19 cellular contexts compared by ENCODE assay signal in the genomic region with DNA sequence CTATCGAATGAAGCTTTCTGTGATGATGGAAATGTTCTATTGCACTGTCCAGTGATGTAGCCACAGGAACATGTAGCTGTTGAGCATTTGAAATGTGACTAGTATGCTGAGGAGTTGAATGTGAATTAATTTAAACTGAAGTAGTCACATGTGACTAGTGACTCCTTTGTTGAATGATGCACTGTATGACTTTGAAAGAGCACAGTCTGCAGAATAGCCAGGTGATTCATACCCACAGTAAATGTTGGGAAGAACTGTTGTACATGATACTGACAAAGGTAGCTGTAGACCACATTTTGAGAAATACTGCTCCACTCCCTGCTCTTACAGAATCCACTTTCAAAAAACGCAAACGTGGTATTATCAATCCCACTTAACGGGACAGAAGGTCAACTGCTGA. TPM values are rescaled to one million over a fixed set of nuclear protein-coding genes. Genes with fewer than 3 reads are reported as not detected.
DNase-seq lines count a peak whose midpoint lies in the region; ATAC-seq and TF ChIP-seq lines count a peak whose summit lies in the region.
"Had no signal": no experiment of that assay in that cellular context is flagged by ENCODE, and none has a peak within 500 bp of the region (broad histone marks: within the 10 kb centered on the region; RNA-seq: fewer than 3 reads in every experiment).

No MANE protein-coding gene starts in this region.

- TF ChIP-seq CTCF in brain (conservative IDR thresholded peaks at IDR 0.05) (no peak), progenitor cell of endocrine pancreas (IDR thresholded peaks at IDR 0.05; ENCODE audit: unreplicated experiment) (no peak)

- ATAC-seq in aorta (ENCODE audit: low FRiP score) (no peak), T-helper 17 cell (no peak)
- ATAC-seq: body of pancreas, T-cell had no signal

- no peak overlapping the region for H3K4me3 ChIP-seq in aorta (ENCODE audit: low read length in 2 of 2)
- H3K4me3 ChIP-seq: body of pancreas, ovary had no signal

- H3K4me1 Mint-ChIP-seq in brain (peaks cover 43% of the 10 kb centered on the region), T-helper 17 cell (peaks cover 5% of the 10 kb centered on the region), progenitor cell of endocrine pancreas (ENCODE audit: low read depth) (no peaks in the 10 kb centered on the region)
- H3K4me1 Mint-ChIP-seq: activated CD4-positive, alpha-beta memory T cell treated with anti-CD3 and anti-CD28 coated beads, Interleukin-2, amount 10 ng/mL, durations not matched to agents 7 days and 5 days; CD4-positive, alpha-beta memory T cell; T-cell had no signal

- no peak overlapping the region for H3K27ac ChIP-seq in aorta (ENCODE audit: low read depth in 1 of 2, low read length in 2 of 2)
- H3K27ac ChIP-seq: body of pancreas, ovary had no signal

- H3K36me3 ChIP-seq in aorta (ENCODE audit: control insufficient read depth in 1 of 2, insufficient read depth in 2 of 2, low read length in 1 of 2): no peaks in the 10 kb centered on the region
- H3K36me3 ChIP-seq: ovary had no signal

- WGBS in aorta, 2 donors: 83 to 85% methylated on average over 4 of the region's 4 CpGs

- no peaks in the 10 kb centered on the region for H3K36me3 Mint-ChIP-seq in brain
- no peaks in the 10 kb centered on the region for H3K36me3 Mint-ChIP-seq in T-helper 17 cell (ENCODE audit: low read depth)
- H3K36me3 Mint-ChIP-seq in progenitor cell of endocrine pancreas (ENCODE audit: insufficient read depth): no peaks in the 10 kb centered on the region
- H3K36me3 Mint-ChIP-seq: CD4-positive, alpha-beta memory T cell; T-cell had no signal

- peaks cover 0 to 3% (median 0%) of the 10 kb centered on the region in 5 experiments for H3K9me3 Mint-ChIP-seq in brain
- no peaks in the 10 kb centered on the region for H3K9me3 Mint-ChIP-seq in progenitor cell of endocrine pancreas (ENCODE audit: low read depth)
- H3K9me3 Mint-ChIP-seq: activated CD4-positive, alpha-beta memory T cell treated with anti-CD3 and anti-CD28 coated beads, Interleukin-2, amount 10 ng/mL, durations not matched to agents 7 days and 5 days; CD4-positive, alpha-beta memory T cell; T-cell had no signal

- DNase-seq in ELR (ENCODE audit: low read depth) (peak; percentile 63), NCI-H2227 (lab: John Stamatoyannopoulos, UW; ENCODE audit: unreplicated experiment) (peak; percentile 36), kidney glomerular epithelial cell (lab: John Stamatoyannopoulos, UW) (peak; percentile 19), aorta (no peak), T-helper 17 cell (no peak), NCI-H2081 (lab: John Stamatoyannopoulos, UW) (no peak), progenitor cell of endocrine pancreas (ENCODE audit: low spot score, unreplicated experiment) (no peak)
- DNase-seq: activated CD4-positive, alpha-beta memory T cell treated with anti-CD3 and anti-CD28 coated beads, Interleukin-2, amount 10 ng/mL, durations not matched to agents 7 days and 5 days; activated naive CD4-positive, alpha-beta T cell treated with anti-CD3 and anti-CD28 coated beads, Interleukin-2, amount 50 U/mL, for 16 hours; activated T-cell treated with anti-CD3 and anti-CD28 coated beads, Interleukin-2, amount 50 U/mL, for 1 hour; body of pancreas; CD4-positive, alpha-beta memory T cell; cortex of kidney; DMS79 treated with DMSO at 0.1 percent for 48 hours; NCI-H1417; NCI-H446 treated with DMSO at 0.1 percent for 48 hours; ovary; T-cell had no signal

- no peaks in the 10 kb centered on the region for H3K4me1 ChIP-seq in aorta (ENCODE audit: control insufficient read depth in 1 of 2, insufficient read depth in 2 of 2, low read length in 2 of 2)
- H3K4me1 ChIP-seq: body of pancreas had no signal

- H3K9me3 ChIP-seq in aorta (ENCODE audit: control insufficient read depth, low read length): no peaks in the 10 kb centered on the region
- H3K9me3 ChIP-seq in T-helper 17 cell (ENCODE audit: control insufficient read depth, low read length, poor library complexity, severe bottlenecking): no peaks in the 10 kb centered on the region
- H3K9me3 ChIP-seq: body of pancreas, ovary had no signal

- H3K27me3 Mint-ChIP-seq in brain: peaks cover 3% of the 10 kb centered on the region
- peaks cover 22% of the 10 kb centered on the region for H3K27me3 Mint-ChIP-seq in T-helper 17 cell
- no peaks in the 10 kb centered on the region for H3K27me3 Mint-ChIP-seq in progenitor cell of endocrine pancreas

- intact Hi-C loops in aorta (cut with DNase I): no loop called here

- no peaks in the 10 kb centered on the region for H3K27me3 ChIP-seq in aorta (ENCODE audit: control insufficient read depth in 1 of 2, insufficient read depth in 2 of 2, low read length in 1 of 2)
- H3K27me3 ChIP-seq: body of pancreas, ovary had no signal

- H3K27ac Mint-ChIP-seq in brain (peak overlapping the region in 3 of 5 experiments; percentile 23 to 88 (median 79)), T-helper 17 cell (no peak overlapping the region), progenitor cell of endocrine pancreas (no peak overlapping the region)
- H3K27ac Mint-ChIP-seq: activated CD4-positive, alpha-beta memory T cell treated with anti-CD3 and anti-CD28 coated beads, Interleukin-2, amount 10 ng/mL, durations not matched to agents 7 days and 5 days; CD4-positive, alpha-beta memory T cell; T-cell had no signal

- H3K4me3 Mint-ChIP-seq in brain (peak overlapping the region in 1 of 5 experiments; percentile 30), T-helper 17 cell (no peak overlapping the region), progenitor cell of endocrine pancreas (ENCODE audit: low read depth) (no peak overlapping the region)
- H3K4me3 Mint-ChIP-seq: activated CD4-positive, alpha-beta memory T cell treated with anti-CD3 and anti-CD28 coated beads, Interleukin-2, amount 10 ng/mL, durations not matched to agents 7 days and 5 days; CD4-positive, alpha-beta memory T cell; T-cell had no signal

RNA-seq across cellular contexts. Expression of a gene that starts 33.9 kb away (rescaled TPM):
- polyA plus RNA-seq in brain (ENCODE audit: insufficient read depth, low read depth, low replicate concordance): 104 TPM
- total RNA-seq in aorta: 10 to 100 TPM; 22.5 to 24.8 TPM
- polyA plus RNA-seq in aorta: 10 to 100 TPM; 22.9 to 35.4 TPM
- 10 to 100 TPM; 30.5 to 31.7 TPM for total RNA-seq in T-helper 17 cell
- total RNA-seq in progenitor cell of endocrine pancreas: 72.4 and 75.6 TPM in 2 replicates

Comparison
In these comparisons a context has a peak if more than half of its experiments do, and no peak if none do; other contexts are left out.
1. DNase-seq: peak in ELR (single experiment), NCI-H2227 (single experiment) and kidney glomerular epithelial cell (single experiment); none in aorta (0 of 2), T-helper 17 cell (0 of 3), NCI-H2081 (0 of 2) and progenitor cell of endocrine pancreas (single experiment).
2. H3K27ac Mint-ChIP-seq: peak in brain (3 of 5); none in T-helper 17 cell (single experiment) and progenitor cell of endocrine pancreas (single experiment).